13 cellular contexts compared by ENCODE assay signal in the genomic region with DNA sequence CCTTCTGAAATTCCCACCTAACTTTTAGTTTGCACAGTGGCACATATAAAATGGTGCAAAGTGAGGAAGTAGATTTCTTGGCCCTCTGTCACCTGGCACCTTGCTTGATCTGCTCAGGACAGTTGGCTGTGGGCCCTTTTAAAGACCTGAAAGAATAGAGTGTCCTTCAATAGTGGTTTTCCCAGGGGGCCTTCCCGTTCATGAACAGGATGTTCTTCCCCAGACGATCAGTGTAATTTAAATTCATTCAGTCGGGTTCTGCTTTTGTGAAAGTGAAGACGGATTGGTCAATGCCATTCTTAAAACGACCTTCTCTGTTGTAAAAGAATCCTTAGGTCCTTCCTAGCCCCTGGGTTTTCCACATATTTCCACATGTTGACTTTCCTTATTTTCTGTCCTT.
A peak's percentile ranks its signal among the peaks of the same experiment; 100 is the strongest.
DNase-seq lines count a peak whose midpoint lies in the region; ATAC-seq and TF ChIP-seq lines count a peak whose summit lies in the region.
"Had no signal": no experiment of that assay in that cellular context is flagged by ENCODE, and none has a peak within 500 bp of the region (broad histone marks: within the 10 kb centered on the region; RNA-seq: fewer than 3 reads in every experiment).

No MANE protein-coding gene starts in this region.

- TF ChIP-seq CTCF in GM23338 (conservative IDR thresholded peaks at IDR 0.05; ENCODE audit: low read depth in 2 of 2) (no peak), activated B cell treated with CpG ODN at 0.5 μM for 24 hours (IDR thresholded peaks at IDR 0.05) (no peak), glutamatergic neuron (IDR thresholded peaks at IDR 0.05; ENCODE audit: partially characterized antibody, unreplicated experiment) (no peak), GM13977 (IDR thresholded peaks at IDR 0.05; ENCODE audit: extremely low read depth, insufficient read depth, missing control alignments) (no peak)

- H3K4me2 ChIP-seq in GM23338 = 0 out of 2 replicates have a peak overlapping the region, but pooled peaks have one; percentile 2

- no peaks in the 10 kb centered on the region for H3K36me3 ChIP-seq in GM23338 (ENCODE audit: insufficient read depth)

- intact Hi-C loops in activated B cell treated with CpG ODN at 0.5 μM for 24 hours (cut with micrococcal nuclease) = loop anchor here (2.0 to 5.0 kb wide), 2 partner anchors 56 to 1319 kb away; partner anchors contain the start of gene STXBP5
- intact Hi-C loops in left colon (cut with DNase I, micrococcal nuclease) = no loop called here

- H3K4me3 Mint-ChIP-seq in GM23338 = no peak overlapping the region
- peak overlapping the region; percentile 64 for H3K4me3 Mint-ChIP-seq in activated B cell treated with CpG ODN at 0.5 μM for 24 hours
- no peak overlapping the region for H3K4me3 Mint-ChIP-seq in glutamatergic neuron (ENCODE audit: unreplicated experiment)
- H3K4me3 Mint-ChIP-seq: CD4-positive, alpha-beta T cell; stimulated activated naive CD8-positive, alpha-beta T cell treated with anti-CD3 and anti-CD28 coated beads, Interleukin-15, Interleukin-2, amounts not matched to agents 100 ng/mL and 50 ng/mL, for 24 hours had no signal

- ATAC-seq in GM23338 (no peak), activated B cell treated with CpG ODN at 0.5 μM for 24 hours (ENCODE audit: low read depth) (no peak), GM18867 (IDR thresholded peaks at IDR 0.05; ENCODE audit: unreplicated experiment) (no peak), left colon (no peak)

- in situ Hi-C loops in GM13977 (cut with MboI; ENCODE audit: low pct_unique_long_range_greater_than_20kb, low sequenced_read_pairs, unreplicated experiment) = no loop called here

- H3K79me2 ChIP-seq in GM23338 (replicated peaks; ENCODE audit: insufficient read depth) = no peaks in the 10 kb centered on the region

- H3F3A ChIP-seq in GM23338 (replicated peaks; ENCODE audit: low read depth) = no peaks in the 10 kb centered on the region

- H3K36me3 Mint-ChIP-seq in GM23338 (ENCODE audit: low read depth) (peaks cover 38% of the 10 kb centered on the region), activated B cell treated with CpG ODN at 0.5 μM for 24 hours (ENCODE audit: low read depth) (no peaks in the 10 kb centered on the region), glutamatergic neuron (ENCODE audit: unreplicated experiment) (no peaks in the 10 kb centered on the region)
- H3K36me3 Mint-ChIP-seq: naive B cell had no signal

- peaks cover 38% of the 10 kb centered on the region for H3K4me1 ChIP-seq in GM23338 (ENCODE audit: insufficient read depth)

- peaks cover 8% of the 10 kb centered on the region for H3K27me3 Mint-ChIP-seq in GM23338 (ENCODE audit: insufficient read depth, low read depth, poor library complexity)
- no peaks in the 10 kb centered on the region for H3K27me3 Mint-ChIP-seq in activated B cell treated with CpG ODN at 0.5 μM for 24 hours
- H3K27me3 Mint-ChIP-seq in glutamatergic neuron (ENCODE audit: unreplicated experiment) = no peaks in the 10 kb centered on the region
- H3K27me3 Mint-ChIP-seq: stimulated activated naive CD8-positive, alpha-beta T cell treated with anti-CD3 and anti-CD28 coated beads, Interleukin-15, Interleukin-2, amounts not matched to agents 100 ng/mL and 50 ng/mL, for 24 hours had no signal

- H3K27ac ChIP-seq in GM23338 (ENCODE audit: low read depth) (no peak overlapping the region), skin epidermis (peak overlapping the region in 15 of 21 experiments; percentile 6 to 73 (median 36))

- H3K4me3 ChIP-seq in GM23338 (no peak overlapping the region), skin epidermis (no peak overlapping the region)

- DNase-seq in GM23338 (ENCODE audit: low spot score) = no peak
- no peak for DNase-seq in activated B cell treated with CpG ODN at 0.5 μM for 24 hours
- DNase-seq in glutamatergic neuron = no peak
- no peak for DNase-seq in HT-29 (ENCODE audit: low spot score)
- no peak for DNase-seq in left colon
- no peak for DNase-seq in GM13977 (ENCODE audit: low spot score)
- DNase-seq: activated naive CD4-positive, alpha-beta T cell treated with Interleukin-2 at 50 U/mL for 16 hours; CD4-positive, alpha-beta T cell; naive B cell; NCI-H2171 treated with DMSO at 0.1 percent for 48 hours had no signal

- H3K27me3 ChIP-seq in GM23338 (ENCODE audit: insufficient read depth) = no peaks in the 10 kb centered on the region

- H4K20me1 ChIP-seq in GM23338 (replicated peaks; ENCODE audit: insufficient read depth) = no peaks in the 10 kb centered on the region

- peaks cover 57% of the 10 kb centered on the region for H3K4me1 Mint-ChIP-seq in GM23338
- H3K4me1 Mint-ChIP-seq in activated B cell treated with CpG ODN at 0.5 μM for 24 hours = peaks cover 72% of the 10 kb centered on the region
- peaks cover 12% of the 10 kb centered on the region for H3K4me1 Mint-ChIP-seq in glutamatergic neuron (ENCODE audit: low read depth, unreplicated experiment)

- no peaks in the 10 kb centered on the region; the same call in 1 of the 2 replicates for H3K9me2 ChIP-seq in GM23338 (ENCODE audit: insufficient read depth)

- CTCF ChIA-PET in activated B cell treated with CpG ODN at 0.5 μM for 24 hours (lab: Charles Lee) = no interaction called here

- no peaks in the 10 kb centered on the region for H3K9me3 Mint-ChIP-seq in GM23338
- H3K9me3 Mint-ChIP-seq in activated B cell treated with CpG ODN at 0.5 μM for 24 hours = no peaks in the 10 kb centered on the region
- H3K9me3 Mint-ChIP-seq in glutamatergic neuron (ENCODE audit: unreplicated experiment) = peaks cover 2% of the 10 kb centered on the region
- H3K9me3 Mint-ChIP-seq: CD4-positive, alpha-beta T cell; stimulated activated naive CD8-positive, alpha-beta T cell treated with anti-CD3 and anti-CD28 coated beads, Interleukin-15, Interleukin-2, amounts not matched to agents 100 ng/mL and 50 ng/mL, for 24 hours had no signal

- POLR2A ChIA-PET in activated B cell treated with CpG ODN at 0.5 μM for 24 hours (lab: Charles Lee) = no interaction called here

- H3K27ac Mint-ChIP-seq in GM23338 (peak overlapping the region; percentile 32), activated B cell treated with CpG ODN at 0.5 μM for 24 hours (peak overlapping the region; percentile 82), glutamatergic neuron (ENCODE audit: unreplicated experiment) (peak overlapping the region; percentile 48)
- H3K27ac Mint-ChIP-seq: CD4-positive, alpha-beta T cell; stimulated activated naive CD8-positive, alpha-beta T cell treated with anti-CD3 and anti-CD28 coated beads, Interleukin-15, Interleukin-2, amounts not matched to agents 100 ng/mL and 50 ng/mL, for 24 hours had no signal

- no peak overlapping the region for H2AFZ ChIP-seq in GM23338

TF ChIP-seq in GM23338, 12 proteins besides CTCF, POLR2A, EP300 and RAD21 (continues in another document):
- TF ChIP-seq ZNF331 (CRISPR knock-in tag; IDR thresholded peaks at IDR 0.05; ENCODE audit: low read depth) = no peak
- TF ChIP-seq JUNB (IDR thresholded peaks at IDR 0.05; ENCODE audit: unreplicated experiment) = no peak
- TF ChIP-seq EZH2phosphoT487 (IDR thresholded peaks at IDR 0.05; ENCODE audit: unreplicated experiment) = no peak
- no peak for TF ChIP-seq ZNF114 (CRISPR knock-in tag; IDR thresholded peaks at IDR 0.05)
- no peak for TF ChIP-seq CREB1 (CRISPR knock-in tag; IDR thresholded peaks at IDR 0.05; ENCODE audit: low read depth)
- TF ChIP-seq ETS1 (IDR thresholded peaks at IDR 0.05) = no peak

Comparison
In these comparisons a context has a peak if more than half of its experiments do, and no peak if none do; other contexts are left out.
1. H3K27ac Mint-ChIP-seq: peak in every context shown above with its lines; median percentile 82 in activated B cell treated with CpG ODN at 0.5 μM for 24 hours; 48 in glutamatergic neuron; 32 in GM23338.